7 cellular contexts compared by ENCODE assay signal in genomic region chr2:20781656-20782265, GRCh38. TPM values are rescaled to one million over a fixed set of nuclear protein-coding genes. Genes with fewer than 3 reads are reported as not detected.
DNase-seq lines count a peak whose midpoint lies in the region; ATAC-seq and FAIRE-seq lines count a peak whose summit lies in the region.

No MANE protein-coding gene starts in this region.

- CTCF ChIA-PET in activated CD4-positive, alpha-beta memory T cell treated with anti-CD3 and anti-CD28 coated beads, Interleukin-2, amount 10 ng/mL, durations not matched to agents 7 days and 5 days (lab: Charles Lee), result interaction anchor here (0.7 to 4.3 kb wide), 18 partner anchors 8 to 184 kb away, joined by 3 to 77 read pairs (median 4); partner anchors contain the start of genes HS1BP3 and LDAH

- peak; percentile 72 for ATAC-seq in GM19468 (IDR thresholded peaks at IDR 0.05; ENCODE audit: extremely low read depth, unreplicated experiment)

- peaks cover 2% of the 10 kb centered on the region for H3K4me1 Mint-ChIP-seq in activated CD4-positive, alpha-beta memory T cell treated with anti-CD3 and anti-CD28 coated beads, Interleukin-2, amount 10 ng/mL, durations not matched to agents 7 days and 5 days

- FAIRE-seq in HTR-8/SVneo (lab: Jason Lieb, UNC), result no peak

- H3K27me3 Mint-ChIP-seq in activated CD4-positive, alpha-beta memory T cell treated with anti-CD3 and anti-CD28 coated beads, Interleukin-2, amount 10 ng/mL, durations not matched to agents 7 days and 5 days, result no peaks in the 10 kb centered on the region

- H3K36me3 Mint-ChIP-seq in activated CD4-positive, alpha-beta memory T cell treated with anti-CD3 and anti-CD28 coated beads, Interleukin-2, amount 10 ng/mL, durations not matched to agents 7 days and 5 days (ENCODE audit: low read depth), result peaks cover 12% of the 10 kb centered on the region

- H3K4me3 Mint-ChIP-seq in activated CD4-positive, alpha-beta memory T cell treated with anti-CD3 and anti-CD28 coated beads, Interleukin-2, amount 10 ng/mL, durations not matched to agents 7 days and 5 days, result no peak overlapping the region

- H3K27ac Mint-ChIP-seq in activated CD4-positive, alpha-beta memory T cell treated with anti-CD3 and anti-CD28 coated beads, Interleukin-2, amount 10 ng/mL, durations not matched to agents 7 days and 5 days, result no peak overlapping the region

- POLR2A ChIA-PET in activated CD4-positive, alpha-beta memory T cell treated with anti-CD3 and anti-CD28 coated beads, Interleukin-2, amount 10 ng/mL, durations not matched to agents 7 days and 5 days (lab: Charles Lee), result no interaction called here

- DNase-seq in EH (ENCODE audit: low read depth) (peak; percentile 48), HTR-8/SVneo (ENCODE audit: insufficient read length, low spot score) (peak; percentile 29), left kidney (ENCODE audit: low read depth, low spot score) (peak; percentile 23), amygdala (lab: John Stamatoyannopoulos, UW) (no peak), NCI-H1092 (lab: John Stamatoyannopoulos, UW) (no peak)
- DNase-seq in activated CD4-positive, alpha-beta memory T cell treated with anti-CD3 and anti-CD28 coated beads, Interleukin-2, amount 10 ng/mL, durations not matched to agents 7 days and 5 days, result peak; percentile 35

- no peaks in the 10 kb centered on the region for H3K9me3 Mint-ChIP-seq in activated CD4-positive, alpha-beta memory T cell treated with anti-CD3 and anti-CD28 coated beads, Interleukin-2, amount 10 ng/mL, durations not matched to agents 7 days and 5 days

RNA-seq across cellular contexts. Expression of gene LDAH, which starts 41.1 kb away (rescaled TPM):
- total RNA-seq in activated CD4-positive, alpha-beta memory T cell treated with anti-CD3 and anti-CD28 coated beads, Interleukin-2, amount 10 ng/mL, durations not matched to agents 7 days and 5 days, result 10 to 100 TPM; 26.4 to 28.1 TPM

Comparison
In these comparisons a context has a peak if more than half of its experiments do, and no peak if none do; other contexts are left out.
1. DNase-seq: peak in EH (single experiment), HTR-8/SVneo (single experiment), activated CD4-positive, alpha-beta memory T cell treated with anti-CD3 and anti-CD28 coated beads, Interleukin-2, amount 10 ng/mL, durations not matched to agents 7 days and 5 days (single experiment) and left kidney (single experiment); none in amygdala (0 of 56) and NCI-H1092 (single experiment).